ENCODE assay signal across 20 cellular contexts in genomic region chr1:42305639-42306038, GRCh38.
"Had no signal": no experiment of that assay in that cellular context is flagged by ENCODE, and none has a peak within 500 bp of the region (broad histone marks: within the 10 kb centered on the region; RNA-seq: fewer than 3 reads in every experiment).

No MANE protein-coding gene starts in this region.

- H3K4me3 ChIP-seq: ascending aorta, coronary artery, sigmoid colon, thoracic aorta, vagina had no signal

- H3K27me3 ChIP-seq: ascending aorta, sigmoid colon, vagina had no signal

- DNase-seq: activated CD4-positive, alpha-beta T cell treated with anti-CD3 and anti-CD28 coated beads for 1 hour; activated CD4-positive, alpha-beta T cell treated with anti-CD3 and anti-CD28 coated beads, Interleukin-2, amount 50 U/mL, for 1 hour; activated T-cell treated with anti-CD3 and anti-CD28 coated beads, Interleukin-2, amount 50 U/mL, for 1 hour; endodermal cell; hippocampal formation; islet precursor cell; left cardiac atrium; midbrain; natural killer cell; retina; sigmoid colon; stimulated activated CD4-positive, alpha-beta T cell treated with anti-CD3 and anti-CD28 coated beads, Interleukin-2, amount 100 ng/mL, for 48 hours; stimulated activated CD8-positive, alpha-beta memory T cell treated with anti-CD3 and anti-CD28 coated beads, Interleukin-4, amount 100 ng/mL, for 48 hours; stimulated activated naive B cell treated with anti-CD40 and anti-IgM and Interleukin-4, amounts not matched to agents 10 μg/mL and 1 μg/mL and 100 μg/mL, for 72 hours had no signal

- H3K4me1 ChIP-seq: ascending aorta, sigmoid colon, vagina had no signal

- ATAC-seq: activated naive CD4-positive, alpha-beta T cell treated with anti-CD3 and anti-CD28 coated beads, Interleukin-2, amount 50 U/mL, for 72 hours; left cardiac atrium; natural killer cell; stimulated activated naive B cell treated with anti-CD40 and anti-IgM and Interleukin-4, amounts not matched to agents 10 μg/mL and 1 μg/mL and 100 μg/mL, for 72 hours had no signal

- H3K9me3 ChIP-seq: thoracic aorta, vagina had no signal

- H3K27ac ChIP-seq: ascending aorta, coronary artery, epithelial cell of prostate, sigmoid colon, thoracic aorta, vagina had no signal

- H3K36me3 ChIP-seq: sigmoid colon, thoracic aorta, vagina had no signal
